ENCODE assay signal across 9 cellular contexts in the genomic region with DNA sequence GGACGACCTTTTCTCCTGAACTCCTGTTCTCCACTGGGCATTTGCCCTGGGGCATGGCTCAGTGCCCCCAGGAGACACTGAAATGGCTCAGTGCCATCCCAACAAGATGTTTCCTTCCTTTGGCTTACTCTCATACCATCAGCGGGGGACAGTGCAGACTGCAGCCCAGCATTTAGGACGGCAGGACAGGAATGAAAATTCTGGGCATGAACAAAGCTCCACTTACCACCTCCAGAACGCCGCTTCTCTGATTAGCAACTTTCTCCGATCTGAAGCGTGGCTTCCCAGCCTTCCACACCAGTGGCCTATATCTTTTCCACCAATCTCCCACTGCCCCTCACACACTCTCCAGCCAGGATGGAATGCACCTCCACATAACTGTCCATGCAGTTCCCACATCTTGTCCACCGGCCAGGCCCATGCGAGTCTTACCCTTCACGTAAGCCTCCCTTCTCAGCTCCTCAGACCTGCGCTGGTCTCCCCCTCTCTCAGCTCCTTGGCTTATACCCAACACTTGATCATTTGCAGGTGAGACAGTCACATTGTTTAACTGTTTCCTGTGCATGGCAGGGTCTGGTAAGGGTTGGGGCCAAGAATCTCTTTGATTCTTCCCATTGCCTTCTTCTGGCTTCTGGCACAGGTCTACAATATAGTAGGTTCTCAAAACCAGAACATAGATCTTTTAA.
DNase-seq lines count a peak whose midpoint lies in the region; ATAC-seq and TF ChIP-seq lines count a peak whose summit lies in the region.
"Had no signal": no experiment of that assay in that cellular context is flagged by ENCODE, and none has a peak within 500 bp of the region (broad histone marks: within the 10 kb centered on the region; RNA-seq: fewer than 3 reads in every experiment).

No MANE protein-coding gene starts in this region.

- intact Hi-C loops in activated B cell treated with CpG ODN at 0.5 μM for 24 hours (cut with micrococcal nuclease), result no loop called here

- H3K36me3 ChIP-seq in Karpas-422 (ENCODE audit: insufficient read depth, low read length) (no peaks in the 10 kb centered on the region), skeletal muscle tissue (ENCODE audit: control insufficient read depth in 3 of 3, insufficient read depth in 3 of 3, low read length in 3 of 3) (no peaks in the 10 kb centered on the region)
- no peaks in the 10 kb centered on the region for H3K36me3 ChIP-seq in effector memory CD4-positive, alpha-beta T cell (ENCODE audit: control insufficient read depth, insufficient read depth, low read length)

- H3K27ac ChIP-seq in Karpas-422 (ENCODE audit: low read length) (peak overlapping the region; percentile 96), skeletal muscle tissue (ENCODE audit: low read depth, low read length) (peak overlapping the region; percentile 32)
- peak overlapping the region; percentile 91 for H3K27ac ChIP-seq in effector memory CD4-positive, alpha-beta T cell (ENCODE audit: insufficient read depth, low read length, poor library complexity, severe bottlenecking)

- POLR2A ChIA-PET in activated B cell treated with CpG ODN at 0.5 μM for 24 hours (lab: Charles Lee), result no interaction called here

- no peaks in the 10 kb centered on the region for H3K9me3 Mint-ChIP-seq in activated B cell treated with CpG ODN at 0.5 μM for 24 hours

- H3K27ac Mint-ChIP-seq in activated B cell treated with CpG ODN at 0.5 μM for 24 hours, result peak overlapping the region; percentile 30

- DNase-seq in Karpas-422 (no peak), activated B cell treated with CpG ODN at 0.5 μM for 24 hours (no peak), NCI-H748 (lab: John Stamatoyannopoulos, UW; ENCODE audit: unreplicated experiment) (no peak), DMS153 (lab: John Stamatoyannopoulos, UW) (no peak)
- peak in 2 of 3 donors; percentile 18 to 47 for DNase-seq in effector memory CD4-positive, alpha-beta T cell
- DNase-seq: stimulated activated CD4-positive, alpha-beta T cell treated with anti-CD3 and anti-CD28 coated beads, Interleukin-2, amount 100 ng/mL, for 48 hours had no signal

- H3K9ac ChIP-seq in Karpas-422 (ENCODE audit: low read length), result no peak overlapping the region
- peak overlapping the region in 1 of 3 donors; percentile 21 for H3K9ac ChIP-seq in skeletal muscle tissue (ENCODE audit: low read depth in 1 of 3, low read length in 3 of 3)

- H3K36me3 Mint-ChIP-seq in activated B cell treated with CpG ODN at 0.5 μM for 24 hours (ENCODE audit: low read depth), result peaks cover 14% of the 10 kb centered on the region

- no peaks in the 10 kb centered on the region for H3K27me3 ChIP-seq in Karpas-422 (ENCODE audit: low read length)
- no peaks in the 10 kb centered on the region for H3K27me3 ChIP-seq in effector memory CD4-positive, alpha-beta T cell (replicated peaks; ENCODE audit: control insufficient read depth, insufficient read depth, low read length, poor library complexity, severe bottlenecking)
- H3K27me3 ChIP-seq in skeletal muscle tissue (ENCODE audit: control insufficient read depth in 3 of 3, insufficient read depth in 3 of 3, low read length in 3 of 3), result no peaks in the 10 kb centered on the region

- H3K4me1 ChIP-seq in Karpas-422 (ENCODE audit: low read length) (peaks cover 99% of the 10 kb centered on the region), skeletal muscle tissue (ENCODE audit: control insufficient read depth in 3 of 3, insufficient read depth in 3 of 3, low read length in 3 of 3) (peaks cover 13 to 29% (median 24%) of the 10 kb centered on the region in 3 donors)
- H3K4me1 ChIP-seq in effector memory CD4-positive, alpha-beta T cell (ENCODE audit: control insufficient read depth, insufficient read depth, low read length, poor library complexity, severe bottlenecking), result peaks cover 84% of the 10 kb centered on the region

- H3K27me3 Mint-ChIP-seq in activated B cell treated with CpG ODN at 0.5 μM for 24 hours, result no peaks in the 10 kb centered on the region

- peaks cover 62% of the 10 kb centered on the region for H3K4me1 Mint-ChIP-seq in activated B cell treated with CpG ODN at 0.5 μM for 24 hours

- no peak overlapping the region for H2AFZ ChIP-seq in Karpas-422 (ENCODE audit: low read length)

- H4K20me1 ChIP-seq in Karpas-422 (ENCODE audit: insufficient read depth, low read depth, low read length), result no peaks in the 10 kb centered on the region

- peaks cover 90% of the 10 kb centered on the region for H3K79me2 ChIP-seq in Karpas-422 (ENCODE audit: low read length)

- H3K4me2 ChIP-seq in Karpas-422 (ENCODE audit: low read depth, low read length, poor library complexity, severe bottlenecking), result no peak overlapping the region

- ATAC-seq in activated B cell treated with CpG ODN at 0.5 μM for 24 hours (ENCODE audit: low read depth) (no peak), GM21515 (IDR thresholded peaks at IDR 0.05; ENCODE audit: unreplicated experiment) (no peak), GM21367 (IDR thresholded peaks at IDR 0.05; ENCODE audit: unreplicated experiment) (no peak)

- CTCF ChIA-PET in activated B cell treated with CpG ODN at 0.5 μM for 24 hours (lab: Charles Lee), result no interaction called here

- no peaks in the 10 kb centered on the region for H3K9me2 ChIP-seq in Karpas-422 (replicated peaks; ENCODE audit: insufficient read depth, low read length)

- H3K9me3 ChIP-seq in Karpas-422 (ENCODE audit: low read length), result no peaks in the 10 kb centered on the region
- H3K9me3 ChIP-seq in effector memory CD4-positive, alpha-beta T cell (ENCODE audit: control insufficient read depth, low read length), result no peaks in the 10 kb centered on the region
- no peaks in the 10 kb centered on the region for H3K9me3 ChIP-seq in skeletal muscle tissue (ENCODE audit: control insufficient read depth in 3 of 3, low read length in 3 of 3)

- H3K4me3 Mint-ChIP-seq in activated B cell treated with CpG ODN at 0.5 μM for 24 hours, result no peak overlapping the region

- H3K4me3 ChIP-seq in Karpas-422 (ENCODE audit: low read length) (no peak overlapping the region), skeletal muscle tissue (ENCODE audit: low read length in 3 of 3) (peak overlapping the region in 1 of 3 donors; percentile 46)
- peak overlapping the region; percentile 59 for H3K4me3 ChIP-seq in effector memory CD4-positive, alpha-beta T cell (ENCODE audit: insufficient read depth, low read depth, low read length, poor library complexity, severe bottlenecking)

- no peak for TF ChIP-seq CTCF in activated B cell treated with CpG ODN at 0.5 μM for 24 hours (IDR thresholded peaks at IDR 0.05)

Comparison
In these comparisons a context has a peak if more than half of its experiments do, and no peak if none do; other contexts are left out.
1. DNase-seq: peak in effector memory CD4-positive, alpha-beta T cell (2 of 3); none in Karpas-422 (single experiment), activated B cell treated with CpG ODN at 0.5 μM for 24 hours (single experiment), NCI-H748 (single experiment) and DMS153 (single experiment).
2. H3K27ac ChIP-seq: peak in every context shown above with its lines; median percentile 96 in Karpas-422; 91 in effector memory CD4-positive, alpha-beta T cell; 32 in skeletal muscle tissue.